19 cellular contexts compared by ENCODE assay signal in genomic region chr5:125377151-125377550, GRCh38.
A peak's percentile ranks its signal among the peaks of the same experiment; 100 is the strongest.
DNase-seq lines count a peak whose midpoint lies in the region; TF ChIP-seq lines count a peak whose summit lies in the region.
"Had no signal": no experiment of that assay in that cellular context is flagged by ENCODE, and none has a peak within 500 bp of the region (broad histone marks: within the 10 kb centered on the region; RNA-seq: fewer than 3 reads in every experiment).

No MANE protein-coding gene starts in this region.

- H3K56ac ChIP-seq in H9 (ENCODE audit: insufficient read length, low read depth, low read length): no peak overlapping the region

- no peak overlapping the region for H3K9ac ChIP-seq in H9 (ENCODE audit: extremely low read depth, insufficient read length, low read length)
- no peak overlapping the region for H3K9ac ChIP-seq in iPS-20b (ENCODE audit: low read depth, low read length)

- peak overlapping the region; percentile 67 for H3K27ac ChIP-seq in H9 (ENCODE audit: insufficient read length, low read depth, low read length)
- peak overlapping the region; percentile 85 for H3K27ac ChIP-seq in WERI-Rb-1
- H3K27ac ChIP-seq in iPS-20b (ENCODE audit: low read length): peak overlapping the region; percentile 25
- H3K27ac ChIP-seq: C4-2B, SJCRH30 had no signal

- no peak overlapping the region for H2AK5ac ChIP-seq in H9 (ENCODE audit: insufficient read length, low read length)

- H3K23me2 ChIP-seq in H9 (ENCODE audit: insufficient read length, low read depth, low read length, poor library complexity, severe bottlenecking): no peaks in the 10 kb centered on the region

- H2BK120ac ChIP-seq in H9 (ENCODE audit: low read depth, low read length, poor library complexity, severe bottlenecking): no peak overlapping the region

- no peak overlapping the region for H4K91ac ChIP-seq in H9 (ENCODE audit: insufficient read length, low read depth, low read length)

- no peak overlapping the region for H2BK20ac ChIP-seq in H9 (ENCODE audit: low read depth, low read length, poor library complexity, severe bottlenecking)

- H3K4me3 Mint-ChIP-seq in H9: no peak overlapping the region
- H3K4me3 Mint-ChIP-seq in progenitor cell of endocrine pancreas (ENCODE audit: low read depth): no peak overlapping the region

- no peak overlapping the region for H2BK15ac ChIP-seq in H9 (ENCODE audit: low read depth, low read length)

- no peak overlapping the region for H3K4me2 ChIP-seq in H9 (ENCODE audit: insufficient read depth, insufficient read length, low read length)

- no peak overlapping the region for H2BK12ac ChIP-seq in H9 (ENCODE audit: insufficient read length, low read depth, low read length)

- H3K36me3 ChIP-seq in WERI-Rb-1 (no peaks in the 10 kb centered on the region), iPS-20b (ENCODE audit: insufficient read depth, low read depth, low read length) (no peaks in the 10 kb centered on the region)
- H3K36me3 ChIP-seq: HAP-1, SJCRH30 had no signal

- WGBS in H9 (ENCODE audit: extremely low coverage, insufficient read length, low lambda C conversion rate): no CpG with 5 or more reads among the region's 1 CpG

- H3K27me3 Mint-ChIP-seq in H9 (ENCODE audit: low read depth) (no peaks in the 10 kb centered on the region), progenitor cell of endocrine pancreas (no peaks in the 10 kb centered on the region)

- no peaks in the 10 kb centered on the region for H3K9me3 ChIP-seq in H9 (ENCODE audit: control insufficient read depth, low read depth, low read length)
- H3K9me3 ChIP-seq in WERI-Rb-1 (ENCODE audit: severe bottlenecking): no peaks in the 10 kb centered on the region
- no peaks in the 10 kb centered on the region for H3K9me3 ChIP-seq in iPS-20b (ENCODE audit: insufficient read depth, low read depth, low read length)
- H3K9me3 ChIP-seq: HAP-1, SJCRH30 had no signal

- H3K4me1 ChIP-seq in H9 (ENCODE audit: insufficient read depth, low read length) (peaks cover 7% of the 10 kb centered on the region; the same call in 1 of the 2 replicates), iPS-20b (ENCODE audit: insufficient read depth, low read length) (peaks cover 35% of the 10 kb centered on the region)

- H3K9me3 Mint-ChIP-seq in H9 (no peaks in the 10 kb centered on the region; a peak in 1 of 5 replicates), progenitor cell of endocrine pancreas (ENCODE audit: low read depth) (no peaks in the 10 kb centered on the region)

- H3K27me3 ChIP-seq in H9 (ENCODE audit: insufficient read depth, low read length) (no peaks in the 10 kb centered on the region), WERI-Rb-1 (ENCODE audit: insufficient read depth, low read depth, severe bottlenecking) (no peaks in the 10 kb centered on the region), iPS-20b (ENCODE audit: insufficient read depth, low read length) (no peaks in the 10 kb centered on the region)
- H3K27me3 ChIP-seq: SJCRH30 had no signal

- H3K4ac ChIP-seq in H9 (ENCODE audit: low read depth, low read length): no peak overlapping the region

- H3K79me1 ChIP-seq in H9 (ENCODE audit: insufficient read depth, low read depth, low read length, poor library complexity, severe bottlenecking): no peaks in the 10 kb centered on the region

- H2AFZ ChIP-seq in H9 (ENCODE audit: low read length): no peak overlapping the region

- H3K79me2 ChIP-seq in H9 (ENCODE audit: insufficient read depth, low read length): no peaks in the 10 kb centered on the region

- no peak overlapping the region for H3K23ac ChIP-seq in H9 (ENCODE audit: insufficient read length, low read depth, low read length)

- H3K4me1 Mint-ChIP-seq in H9 (peaks cover 40 to 42% of the 10 kb centered on the region in 2 experiments), progenitor cell of endocrine pancreas (ENCODE audit: low read depth) (peaks cover 17% of the 10 kb centered on the region)

- no peak overlapping the region for H4K8ac ChIP-seq in H9 (replicated peaks; ENCODE audit: insufficient read length, low read depth, low read length)

- H2BK5ac ChIP-seq in H9 (ENCODE audit: insufficient read length, low read length): no peak overlapping the region

- H4K20me1 ChIP-seq in H9 (ENCODE audit: control insufficient read depth, insufficient read depth, insufficient read length): no peaks in the 10 kb centered on the region

- H3K14ac ChIP-seq in H9 (ENCODE audit: insufficient read depth, low read length): no peak overlapping the region

- H3K27ac Mint-ChIP-seq in H9: peak overlapping the region in 1 of 3 experiments; percentile 90; a peak in 2 of 7 replicates
- peak overlapping the region; percentile 14 for H3K27ac Mint-ChIP-seq in progenitor cell of endocrine pancreas

- no peak overlapping the region for H4K5ac ChIP-seq in H9 (ENCODE audit: insufficient read length, low read depth, low read length)

- H3K4me3 ChIP-seq in WERI-Rb-1 (ENCODE audit: low read depth, low read length): no peak overlapping the region
- no peak overlapping the region for H3K4me3 ChIP-seq in iPS-20b (ENCODE audit: low read length)
- H3K4me3 ChIP-seq: HAP-1, SJCRH30 had no signal

- H3K36me3 Mint-ChIP-seq in H9 (ENCODE audit: insufficient read depth in 1 of 3, low read depth in 3 of 3): no peaks in the 10 kb centered on the region
- H3K36me3 Mint-ChIP-seq in progenitor cell of endocrine pancreas (ENCODE audit: insufficient read depth): no peaks in the 10 kb centered on the region

- no peak overlapping the region for H3K18ac ChIP-seq in H9 (ENCODE audit: insufficient read length, low read depth, low read length)

- TF ChIP-seq CTCF in H9 (conservative IDR thresholded peaks at IDR 0.05) (no peak), WERI-Rb-1 (IDR thresholded peaks at IDR 0.05; ENCODE audit: low read depth, low read length) (no peak), progenitor cell of endocrine pancreas (IDR thresholded peaks at IDR 0.05; ENCODE audit: unreplicated experiment) (no peak)

- DNase-seq in H9: no peak
- DNase-seq in WERI-Rb-1: no peak
- DNase-seq in progenitor cell of endocrine pancreas (ENCODE audit: low spot score, unreplicated experiment): no peak
- no peak for DNase-seq in COLO829 (ENCODE audit: low spot score)
- no peak for DNase-seq in SK-N-DZ (ENCODE audit: low spot score)
- no peak for DNase-seq in NCI-H2107 treated with DMSO at 0.1 percent for 48 hours (lab: John Stamatoyannopoulos, UW; ENCODE audit: unreplicated experiment)
- DNase-seq: ACHN, AML-193, DND-41, MM.1S, NCI-H1092, NCI-H1436 treated with DMSO at 0.1 percent for 48 hours, NCI-H2029 treated with DMSO at 0.1 percent for 48 hours, NCI-H510A, PC-3, SJCRH30 had no signal

- no peak overlapping the region for H3T11ph ChIP-seq in H9 (ENCODE audit: low read length)

Comparison
In these comparisons a context has a peak if more than half of its experiments do, and no peak if none do; other contexts are left out.
1. H3K27ac ChIP-seq: peak in every context shown above with its lines; median percentile 85 in WERI-Rb-1; 67 in H9; 25 in iPS-20b.